9 cellular contexts compared by ENCODE assay signal in the genomic region with DNA sequence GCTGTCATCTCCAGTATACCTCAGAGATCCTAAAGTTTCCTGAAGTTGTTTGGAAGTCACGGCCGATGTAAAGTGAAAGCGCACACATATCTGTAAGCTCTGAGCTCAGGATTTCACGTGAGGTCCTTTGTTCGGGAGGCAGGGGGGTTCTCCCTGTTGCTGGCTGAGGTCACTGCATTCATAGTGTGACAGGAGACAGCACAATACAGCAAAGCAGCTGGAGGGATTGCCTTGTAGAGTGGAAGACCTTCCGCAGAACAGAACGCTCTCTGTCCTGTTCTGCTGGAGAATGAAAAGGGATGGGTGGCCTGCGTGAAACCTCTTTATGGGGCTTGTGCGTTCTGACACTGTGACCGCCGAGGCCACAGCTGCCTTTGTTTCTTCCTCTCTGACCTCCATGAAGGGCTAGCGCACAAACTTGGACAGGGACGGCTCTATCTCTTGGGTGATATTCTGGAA. TPM values are rescaled to one million over a fixed set of nuclear protein-coding genes. Genes with fewer than 3 reads are reported as not detected.
DNase-seq lines count a peak whose midpoint lies in the region; ATAC-seq and TF ChIP-seq lines count a peak whose summit lies in the region.
"Had no signal": no experiment of that assay in that cellular context is flagged by ENCODE, and none has a peak within 500 bp of the region (broad histone marks: within the 10 kb centered on the region; RNA-seq: fewer than 3 reads in every experiment).

No MANE protein-coding gene starts in this region.

- peak overlapping the region; percentile 100 for H3K27ac Mint-ChIP-seq in activated CD4-positive, alpha-beta T cell treated with anti-CD3 and anti-CD28 coated beads for 36 hours
- peak overlapping the region in 3 of 5 experiments; percentile 59 to 91 (median 69) for H3K27ac Mint-ChIP-seq in brain

- H3K79me2 ChIP-seq in mesendoderm (ENCODE audit: control insufficient read depth, insufficient read depth, low read length), result no peaks in the 10 kb centered on the region

- no peaks in the 10 kb centered on the region for H3K9me3 ChIP-seq in thoracic aorta

- peak overlapping the region; percentile 86 for H2BK120ac ChIP-seq in mesendoderm (ENCODE audit: low read depth, low read length)

- no peaks in the 10 kb centered on the region for H3K27me3 ChIP-seq in mesendoderm (ENCODE audit: insufficient read depth, low read length, poor library complexity)
- no peaks in the 10 kb centered on the region for H3K27me3 ChIP-seq in thoracic aorta (replicated peaks; ENCODE audit: insufficient read depth)

- ATAC-seq in activated CD4-positive, alpha-beta T cell treated with anti-CD3 and anti-CD28 coated beads for 36 hours, result no peak
- ATAC-seq in thoracic aorta (ENCODE audit: insufficient number of reproducible peaks, low FRiP score, low read depth) (no peak), HG03439 (IDR thresholded peaks at IDR 0.05; ENCODE audit: unreplicated experiment) (no peak)

- peak overlapping the region; percentile 64 for H2BK15ac ChIP-seq in mesendoderm (replicated peaks; ENCODE audit: low read depth)

- H3K18ac ChIP-seq in mesendoderm (ENCODE audit: low read length), result peak overlapping the region; percentile 65

- no peaks in the 10 kb centered on the region for H3K9me3 Mint-ChIP-seq in activated CD4-positive, alpha-beta T cell treated with anti-CD3 and anti-CD28 coated beads for 36 hours (ENCODE audit: low read depth)
- H3K9me3 Mint-ChIP-seq in brain, result no peaks in the 10 kb centered on the region

- peak overlapping the region; percentile 3 for H2BK5ac ChIP-seq in mesendoderm (ENCODE audit: low read length)

- POLR2A ChIA-PET in activated CD4-positive, alpha-beta T cell treated with anti-CD3 and anti-CD28 coated beads for 36 hours (lab: Charles Lee), result interaction anchor here (1.4 to 3.0 kb wide), 3 partner anchors 14 to 85 kb away, joined by 5 to 14 read pairs (median 11); a partner anchor contains a TSS

- peaks cover 7% of the 10 kb centered on the region for H3K36me3 Mint-ChIP-seq in activated CD4-positive, alpha-beta T cell treated with anti-CD3 and anti-CD28 coated beads for 36 hours (ENCODE audit: low read depth)
- H3K36me3 Mint-ChIP-seq in brain, result no peaks in the 10 kb centered on the region

- no peak overlapping the region for H2AK5ac ChIP-seq in mesendoderm (ENCODE audit: low read length)

- CTCF ChIA-PET in activated CD4-positive, alpha-beta T cell treated with anti-CD3 and anti-CD28 coated beads for 36 hours (lab: Charles Lee), result interaction anchor here (0.9 to 3.9 kb wide), 10 partner anchors 9 to 212 kb away, joined by 3 to 37 read pairs (median 6); a partner anchor contains a TSS

- H3K27ac ChIP-seq in mesendoderm (ENCODE audit: low read depth, low read length) (peak overlapping the region; percentile 71), thoracic aorta (peak overlapping the region in 1 of 2 donors; percentile 89)

- peak overlapping the region; percentile 62 for H3K4me3 Mint-ChIP-seq in activated CD4-positive, alpha-beta T cell treated with anti-CD3 and anti-CD28 coated beads for 36 hours
- H3K4me3 Mint-ChIP-seq in brain, result peak overlapping the region in 2 of 5 experiments; percentile 10 to 31

- H4K5ac ChIP-seq in mesendoderm (ENCODE audit: low read length), result no peak overlapping the region

- intact Hi-C loops in activated CD4-positive, alpha-beta T cell treated with anti-CD3 and anti-CD28 coated beads for 36 hours (cut with DNase I, micrococcal nuclease), result loop anchor here in 1 of 2 experiments (2.0 to 5.0 kb wide), 2 partner anchors 14 to 37 kb away; a partner anchor contains a TSS

- in situ Hi-C loops in ACHN (cut with HindIII; ENCODE audit: low pct_ligation_motif_present, low pct_unique_long_range_greater_than_20kb, low sequenced_read_pairs), result no loop called here

- H3K4me1 ChIP-seq in mesendoderm (ENCODE audit: control insufficient read depth, low read depth, low read length) (peaks cover 17% of the 10 kb centered on the region), thoracic aorta (ENCODE audit: control insufficient read depth in 1 of 2, low read depth in 2 of 2) (peaks cover 24 to 32% of the 10 kb centered on the region in 2 donors)

- no peak overlapping the region for H4K8ac ChIP-seq in mesendoderm (ENCODE audit: low read depth, low read length)

- no peaks in the 10 kb centered on the region for H3K27me3 Mint-ChIP-seq in activated CD4-positive, alpha-beta T cell treated with anti-CD3 and anti-CD28 coated beads for 36 hours
- H3K27me3 Mint-ChIP-seq in brain, result no peaks in the 10 kb centered on the region

- H3K9ac ChIP-seq in mesendoderm (ENCODE audit: low read length), result no peak overlapping the region

- peak; percentile 50 for DNase-seq in activated CD4-positive, alpha-beta T cell treated with anti-CD3 and anti-CD28 coated beads for 36 hours
- DNase-seq in activated CD4-positive, alpha-beta T cell treated with anti-CD3 and anti-CD28 coated beads, Interleukin-2, amount 50 U/mL, for 4 hours, result no peak
- DNase-seq in mesendoderm, result peak; percentile 59
- DNase-seq in thoracic aorta (ENCODE audit: low spot score), result no peak
- no peak for DNase-seq in ACHN
- no peak for DNase-seq in activated CD4-positive, alpha-beta T cell treated with anti-CD3 and anti-CD28 coated beads for 48 hours
- DNase-seq: erythroblast had no signal

- H3K4ac ChIP-seq in mesendoderm (ENCODE audit: low read depth, low read length), result peak overlapping the region; percentile 41

- no peak overlapping the region for H3K4me3 ChIP-seq in mesendoderm (ENCODE audit: low read length)
- peak overlapping the region; percentile 74 for H3K4me3 ChIP-seq in thoracic aorta

- TF ChIP-seq CTCF in brain (conservative IDR thresholded peaks at IDR 0.05) (no peak), thoracic aorta (IDR thresholded peaks at IDR 0.05) (no peak)

- no CpG with 5 or more reads among the region's 13 CpGs for WGBS in mesendoderm (ENCODE audit: extremely low coverage, insufficient coverage, low lambda C conversion rate)

- no peaks in the 10 kb centered on the region for H3K36me3 ChIP-seq in mesendoderm (ENCODE audit: control insufficient read depth, insufficient read depth, low read length)
- H3K36me3 ChIP-seq in thoracic aorta, result no peaks in the 10 kb centered on the region

- H3K79me1 ChIP-seq in mesendoderm (ENCODE audit: low read length), result no peaks in the 10 kb centered on the region

- peaks cover 73% of the 10 kb centered on the region for H3K4me1 Mint-ChIP-seq in activated CD4-positive, alpha-beta T cell treated with anti-CD3 and anti-CD28 coated beads for 36 hours
- peaks cover 51% of the 10 kb centered on the region for H3K4me1 Mint-ChIP-seq in brain

- H3K56ac ChIP-seq in mesendoderm (ENCODE audit: low read length), result peak overlapping the region; percentile 88

- no peak overlapping the region for H3K23ac ChIP-seq in mesendoderm (ENCODE audit: low read length)

- H3K4me2 ChIP-seq in mesendoderm (ENCODE audit: low read length), result no peak overlapping the region

RNA-seq across cellular contexts. Expression of a gene that starts 13.4 kb away (rescaled TPM):
- total RNA-seq in activated CD4-positive, alpha-beta T cell treated with anti-CD3 and anti-CD28 coated beads for 36 hours, result 100 to 1,000 TPM; 200 to 243 TPM
- 14.8 TPM for polyA plus RNA-seq in brain (ENCODE audit: insufficient read depth, low read depth, low replicate concordance)
- polyA plus RNA-seq in mesendoderm (2013, experiment 1 of 2), result 13.7 TPM
- 12.7 TPM for polyA plus RNA-seq in mesendoderm (2013, experiment 2 of 2)
- 10 to 100 TPM; 41.0 to 62.3 TPM for total RNA-seq in thoracic aorta

RNA-seq across cellular contexts. Expression of a gene that starts 48.0 kb away (rescaled TPM):
- 100 to 1,000 TPM in 1 of 2 experiments, 10 to 100 TPM in 1; 90.0 to 109 TPM for total RNA-seq in activated CD4-positive, alpha-beta T cell treated with anti-CD3 and anti-CD28 coated beads for 36 hours
- polyA plus RNA-seq in brain (ENCODE audit: insufficient read depth, low read depth, low replicate concordance), result 2.4 TPM
- polyA plus RNA-seq in mesendoderm (2013, experiment 1 of 2), result 281 TPM
- 280 TPM for polyA plus RNA-seq in mesendoderm (2013, experiment 2 of 2)
- total RNA-seq in thoracic aorta, result 10 to 100 TPM; 15.7 to 24.0 TPM

Comparison
In these comparisons a context has a peak if more than half of its experiments do, and no peak if none do; other contexts are left out.
1. DNase-seq: peak in activated CD4-positive, alpha-beta T cell treated with anti-CD3 and anti-CD28 coated beads for 36 hours (single experiment) and mesendoderm (single experiment); none in activated CD4-positive, alpha-beta T cell treated with anti-CD3 and anti-CD28 coated beads, Interleukin-2, amount 50 U/mL, for 4 hours (0 of 2), thoracic aorta (single experiment), ACHN (single experiment) and activated CD4-positive, alpha-beta T cell treated with anti-CD3 and anti-CD28 coated beads for 48 hours (single experiment).